ENCODE assay signal across 18 cellular contexts in the genomic region with DNA sequence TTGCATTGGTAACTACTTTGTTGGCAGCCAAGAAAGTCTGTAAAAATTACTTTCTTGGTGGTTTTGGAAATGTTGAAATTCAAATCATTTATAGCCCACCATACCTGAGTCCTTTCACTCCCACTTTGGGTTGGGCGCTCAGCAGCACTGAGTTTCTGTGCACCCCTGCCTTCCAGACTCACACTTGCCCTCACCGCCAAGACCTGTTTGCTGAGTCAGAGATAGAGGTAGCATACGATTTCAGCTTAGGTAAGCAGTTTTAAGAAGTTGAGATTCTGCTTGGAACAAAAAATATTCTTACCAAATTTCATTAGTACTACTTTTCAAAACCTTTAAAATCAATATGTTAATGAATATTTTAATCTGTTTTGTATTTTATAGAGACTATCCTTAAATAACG. TPM values are rescaled to one million over a fixed set of nuclear protein-coding genes. Genes with fewer than 3 reads are reported as not detected.
DNase-seq lines count a peak whose midpoint lies in the region; ATAC-seq, FAIRE-seq and TF ChIP-seq lines count a peak whose summit lies in the region.
"Had no signal": no experiment of that assay in that cellular context is flagged by ENCODE, and none has a peak within 500 bp of the region (broad histone marks: within the 10 kb centered on the region; RNA-seq: fewer than 3 reads in every experiment).

No MANE protein-coding gene starts in this region.

- TF ChIP-seq EP300 in HepG2 (IDR thresholded peaks at IDR 0.05; ENCODE audit: low read depth in 2 of 2, low read length in 2 of 2) (no peak), HepG2 (CRISPR knock-in tag; IDR thresholded peaks at IDR 0.05; ENCODE audit: borderline replicate concordance) (no peak)

- FAIRE-seq in HepG2 (lab: Jason Lieb, UNC), result no peak

- no peaks in the 10 kb centered on the region for H3K27me3 Mint-ChIP-seq in activated T-helper 17 cell treated with anti-CD3 and anti-CD28 coated beads, Interleukin-2, amount 50 U/mL, for 72 hours
- no peaks in the 10 kb centered on the region for H3K27me3 Mint-ChIP-seq in type B pancreatic cell
- H3K27me3 Mint-ChIP-seq in immature natural killer cell (ENCODE audit: low read depth in 3 of 3), result peaks cover 0 to 3% (median 0%) of the 10 kb centered on the region in 3 donors
- H3K27me3 Mint-ChIP-seq in CD8-positive, alpha-beta memory T cell, result no peaks in the 10 kb centered on the region

- TF ChIP-seq CTCF in HepG2 (CRISPR knock-in tag; IDR thresholded peaks at IDR 0.05), result no peak
- TF ChIP-seq CTCF in right lobe of liver (IDR thresholded peaks at IDR 0.05), result no peak
- TF ChIP-seq CTCF in type B pancreatic cell (conservative IDR thresholded peaks at IDR 0.05), result no peak

- H3K4me3 Mint-ChIP-seq in activated T-helper 17 cell treated with anti-CD3 and anti-CD28 coated beads, Interleukin-2, amount 50 U/mL, for 72 hours, result no peak overlapping the region
- H3K4me3 Mint-ChIP-seq in type B pancreatic cell (no peak overlapping the region), immature natural killer cell (no peak overlapping the region)
- no peak overlapping the region for H3K4me3 Mint-ChIP-seq in CD8-positive, alpha-beta memory T cell

- H3K27me3 ChIP-seq in HepG2 (ENCODE audit: control insufficient read depth in 1 of 2, insufficient read depth in 2 of 2, low read length in 2 of 2) (no peaks in the 10 kb centered on the region), right lobe of liver (no peaks in the 10 kb centered on the region)
- H3K27me3 ChIP-seq in CD8-positive, alpha-beta memory T cell (ENCODE audit: insufficient read depth, low read length, poor library complexity, severe bottlenecking), result no peaks in the 10 kb centered on the region
- H3K27me3 ChIP-seq: BLaER1 treated with 17β-estradiol and CSF1 and Interleukin-3, amounts not matched to agents 10 nM and 100 nM had no signal

- peak overlapping the region; percentile 78 for H3K27ac Mint-ChIP-seq in activated T-helper 17 cell treated with anti-CD3 and anti-CD28 coated beads, Interleukin-2, amount 50 U/mL, for 72 hours
- peak overlapping the region; percentile 59 for H3K27ac Mint-ChIP-seq in type B pancreatic cell
- H3K27ac Mint-ChIP-seq in immature natural killer cell, result peak overlapping the region in 1 of 6 donors; percentile 43
- H3K27ac Mint-ChIP-seq in CD8-positive, alpha-beta memory T cell, result peak overlapping the region in 3 of 8 donors; percentile 41 to 62 (median 47)

- in situ Hi-C loops in HepG2 (cut with HindIII; ENCODE audit: extremely low pct_ligation_motif_present, low pct_unique_long_range_greater_than_20kb), result no loop called here

- H3K27ac ChIP-seq in HepG2 (ENCODE audit: extremely low read length, insufficient read depth, low read length) (no peak overlapping the region), right lobe of liver (no peak overlapping the region)
- H3K27ac ChIP-seq in CD8-positive, alpha-beta memory T cell (ENCODE audit: low read depth, low read length), result no peak overlapping the region
- H3K27ac ChIP-seq: BLaER1 treated with 17β-estradiol and CSF1 and Interleukin-3, amounts not matched to agents 10 nM and 100 nM; KMS-11; PC-9; RWPE1 had no signal

- ATAC-seq in HepG2 (no peak), right lobe of liver (no peak), left lobe of liver (peak; percentile 27)
- ATAC-seq in activated T-helper 17 cell treated with anti-CD3 and anti-CD28 coated beads, Interleukin-2, amount 50 U/mL, for 72 hours (replicated peaks), result no peak

- POLR2A ChIA-PET in HepG2 (lab: Yijun Ruan, JAX), result no interaction called here
- POLR2A ChIA-PET in CD8-positive, alpha-beta memory T cell (lab: Charles Lee), result no interaction called here

- peaks cover 27% of the 10 kb centered on the region for H3K4me1 Mint-ChIP-seq in activated T-helper 17 cell treated with anti-CD3 and anti-CD28 coated beads, Interleukin-2, amount 50 U/mL, for 72 hours
- H3K4me1 Mint-ChIP-seq in type B pancreatic cell (ENCODE audit: unreplicated experiment) (no peaks in the 10 kb centered on the region), immature natural killer cell (peaks cover 23 to 47% of the 10 kb centered on the region in 2 donors)
- peaks cover 43 to 55% (median 50%) of the 10 kb centered on the region in 3 donors for H3K4me1 Mint-ChIP-seq in CD8-positive, alpha-beta memory T cell

- H3K79me2 ChIP-seq in HepG2 (ENCODE audit: insufficient read depth, low read length), result no peaks in the 10 kb centered on the region

- H3K4me2 ChIP-seq in HepG2 (ENCODE audit: low read depth, low read length), result no peak overlapping the region
- H3K4me2 ChIP-seq: BLaER1 treated with 17β-estradiol and CSF1 and Interleukin-3, amounts not matched to agents 10 nM and 100 nM; KMS-11; PC-9 had no signal

- TF ChIP-seq POLR2A in HepG2 (IDR thresholded peaks at IDR 0.05; ENCODE audit: insufficient read depth in 1 of 2, low read depth in 2 of 2, low read length in 2 of 2) (no peak), right lobe of liver (IDR thresholded peaks at IDR 0.05) (no peak)

- no peaks in the 10 kb centered on the region for H4K20me1 ChIP-seq in HepG2 (ENCODE audit: insufficient read depth, low read length)

- DNase-seq in HepG2 (ENCODE audit: low spot score) (no peak), right lobe of liver (no peak), left lobe of liver (ENCODE audit: low spot score) (no peak), type B pancreatic cell (ENCODE audit: extremely low spot score, unreplicated experiment) (no peak), DMS79 treated with DMSO at 0.1 percent for 48 hours (lab: John Stamatoyannopoulos, UW) (no peak), immature natural killer cell (no peak)
- no peak for DNase-seq in CD8-positive, alpha-beta memory T cell
- DNase-seq: GDM1, NCI-H1048, NCI-H1436, NCI-H1930, NCI-H345, NCI-H524 treated with DMSO at 0.1 percent for 48 hours, PC-9 had no signal

- H3K36me3 ChIP-seq in HepG2 (replicated peaks in 1 of 2; ENCODE audit: control insufficient read depth in 1 of 2, insufficient read depth in 2 of 2, low read length in 2 of 2), result peaks cover 6 to 51% of the 10 kb centered on the region in 2 experiments
- H3K36me3 ChIP-seq in right lobe of liver, result peaks cover 3 to 65% (median 11%) of the 10 kb centered on the region in 4 donors
- peaks cover 47% of the 10 kb centered on the region for H3K36me3 ChIP-seq in CD8-positive, alpha-beta memory T cell (ENCODE audit: insufficient read depth, low read length)

- intact Hi-C loops in HepG2 (cut with micrococcal nuclease; ENCODE audit: unreplicated experiment), result no loop called here
- intact Hi-C loops in right lobe of liver (cut with DNase I), result no loop called here

- H3K9me3 Mint-ChIP-seq in activated T-helper 17 cell treated with anti-CD3 and anti-CD28 coated beads, Interleukin-2, amount 50 U/mL, for 72 hours, result no peaks in the 10 kb centered on the region
- no peaks in the 10 kb centered on the region for H3K9me3 Mint-ChIP-seq in type B pancreatic cell
- no peaks in the 10 kb centered on the region for H3K9me3 Mint-ChIP-seq in immature natural killer cell
- no peaks in the 10 kb centered on the region for H3K9me3 Mint-ChIP-seq in CD8-positive, alpha-beta memory T cell

- no peaks in the 10 kb centered on the region for H3K4me1 ChIP-seq in HepG2 (ENCODE audit: insufficient read depth, low read length)
- peaks cover 0 to 5% (median 0%) of the 10 kb centered on the region in 4 donors for H3K4me1 ChIP-seq in right lobe of liver
- peaks cover 7% of the 10 kb centered on the region for H3K4me1 ChIP-seq in CD8-positive, alpha-beta memory T cell (ENCODE audit: insufficient read depth, low read length)
- H3K4me1 ChIP-seq: BLaER1 treated with 17β-estradiol and CSF1 and Interleukin-3, amounts not matched to agents 10 nM and 100 nM had no signal

- TF ChIP-seq RAD21 in HepG2 (CRISPR knock-in tag; IDR thresholded peaks at IDR 0.05), result no peak

- H3K4me3 ChIP-seq in HepG2 (replicated peaks in 1 of 3; ENCODE audit: insufficient read depth in 1 of 3, low read depth in 2 of 3, low read length in 3 of 3) (no peak overlapping the region), right lobe of liver (no peak overlapping the region)
- no peak overlapping the region for H3K4me3 ChIP-seq in CD8-positive, alpha-beta memory T cell (ENCODE audit: low read length)
- H3K4me3 ChIP-seq: BLaER1 treated with 17β-estradiol and CSF1 and Interleukin-3, amounts not matched to agents 10 nM and 100 nM; PC-9 had no signal

- no peak overlapping the region for H3K9ac ChIP-seq in HepG2 (ENCODE audit: insufficient read depth, low read depth, low read length)
- H3K9ac ChIP-seq: BLaER1 treated with 17β-estradiol and CSF1 and Interleukin-3, amounts not matched to agents 10 nM and 100 nM; KMS-11 had no signal

- 92% methylated on average over 4 of the region's 4 CpGs for WGBS in HepG2 (ENCODE audit: low lambda C conversion rate)
- WGBS in right lobe of liver (ENCODE audit: insufficient coverage, low coverage, low lambda C conversion rate, missing lambda C conversion rate), result 66% methylated on average over 4 of the region's 4 CpGs

- H2AFZ ChIP-seq in HepG2 (ENCODE audit: low read length), result no peak overlapping the region
- H2AFZ ChIP-seq: PC-9 had no signal

- no TSS peak for BruUV-seq in HepG2 (replicated peaks; lab: Mats Ljungman, UMichigan)

- H3K9me3 ChIP-seq in HepG2 (ENCODE audit: low read length) (no peaks in the 10 kb centered on the region), right lobe of liver (no peaks in the 10 kb centered on the region)
- no peaks in the 10 kb centered on the region for H3K9me3 ChIP-seq in CD8-positive, alpha-beta memory T cell (ENCODE audit: low read length)
- H3K9me3 ChIP-seq: BLaER1 treated with 17β-estradiol and CSF1 and Interleukin-3, amounts not matched to agents 10 nM and 100 nM had no signal

- CTCF ChIA-PET in HepG2 (lab: Yijun Ruan, JAX; ENCODE audit: low intra/inter-chr PET ratio, low total read pairs), result no interaction called here
- CTCF ChIA-PET in CD8-positive, alpha-beta memory T cell (lab: Charles Lee), result no interaction called here

- H3K36me3 Mint-ChIP-seq in activated T-helper 17 cell treated with anti-CD3 and anti-CD28 coated beads, Interleukin-2, amount 50 U/mL, for 72 hours (ENCODE audit: low read depth), result peaks cover 97% of the 10 kb centered on the region
- peaks cover 37% of the 10 kb centered on the region for H3K36me3 Mint-ChIP-seq in type B pancreatic cell
- H3K36me3 Mint-ChIP-seq in immature natural killer cell, result peaks cover 26 to 57% (median 42%) of the 10 kb centered on the region in 3 donors
- peaks cover 16 to 81% (median 31%) of the 10 kb centered on the region in 3 donors for H3K36me3 Mint-ChIP-seq in CD8-positive, alpha-beta memory T cell

RNA-seq across cellular contexts. Expression of a gene that starts 12.6 kb away (rescaled TPM):
- 20.9 and 27.6 TPM in 2 replicates for total RNA-seq in HepG2 (2016; rRNA removed; fragmentation: Illumina TruSeq; extraction: Trizol)
- total RNA-seq in HepG2 (2016; cell fraction: cytosol; rRNA removed; fragmentation: Illumina TruSeq; extraction: Trizol; ENCODE audit: low read depth), result 5.8 and 6.9 TPM in 2 replicates
- 20.3 and 27.2 TPM in 2 replicates for total RNA-seq in HepG2 (2016; cell fraction: insoluble cytoplasmic fraction; rRNA removed; fragmentation: Illumina TruSeq; extraction: Trizol)
- 9.7 and 10.4 TPM in 2 replicates for total RNA-seq in HepG2 (2016; cell fraction: membrane; rRNA removed; fragmentation: Illumina TruSeq; extraction: Trizol)
- total RNA-seq in HepG2 (2016; cell fraction: nucleus; rRNA removed; fragmentation: Illumina TruSeq; extraction: Trizol), result 18.4 and 21.3 TPM in 2 replicates
- 17.3 and 17.8 TPM in 2 replicates for polyA plus RNA-seq in HepG2 (2011; rRNA removed)
- 6.9 and 9.8 TPM in 2 replicates for polyA plus RNA-seq in HepG2 (2011; cell fraction: cytosol; rRNA removed)
- 25.9 and 34.4 TPM in 2 replicates for polyA plus RNA-seq in HepG2 (2011; cell fraction: nucleus; rRNA removed)
- 26.5 and 26.8 TPM in 2 replicates for polyA plus RNA-seq in HepG2 (2012)
- 1.7 and 2.0 TPM in 2 replicates for polyA plus RNA-seq in HepG2 (2016; cell fraction: cytosol; fragmentation: Illumina TruSeq; extraction: Trizol; ENCODE audit: low read depth)
- 26.1 and 27.7 TPM in 2 replicates for polyA plus RNA-seq in HepG2 (2016; cell fraction: insoluble cytoplasmic fraction; fragmentation: Illumina TruSeq; extraction: Trizol; ENCODE audit: low read depth)
- polyA plus RNA-seq in HepG2 (2016; cell fraction: membrane; fragmentation: Illumina TruSeq; extraction: Trizol; ENCODE audit: low read depth), result 3.9 and 4.4 TPM in 2 replicates
- polyA plus RNA-seq in HepG2 (2016; cell fraction: nucleus; fragmentation: Illumina TruSeq; extraction: Trizol; ENCODE audit: insufficient read depth, low read depth), result 40.7 and 42.0 TPM in 2 replicates
- polyA minus RNA-seq in HepG2 (2011; rRNA and poly(A)+ RNA removed; ENCODE audit: low replicate concordance), result 3.8 and 8.2 TPM in 2 replicates
- polyA minus RNA-seq in HepG2 (2011; cell fraction: cytosol; rRNA and poly(A)+ RNA removed), result 4.9 and 8.0 TPM in 2 replicates
- 19.4 and 29.7 TPM in 2 replicates for polyA minus RNA-seq in HepG2 (2011; cell fraction: nucleus; rRNA and poly(A)+ RNA removed)
- 10 to 100 TPM in 4 of 6 experiments, 1 to 10 TPM in 2; 7.3 to 15.4 (median 10.2) TPM for total RNA-seq in right lobe of liver
- total RNA-seq in activated T-helper 17 cell treated with anti-CD3 and anti-CD28 coated beads, Interleukin-2, amount 50 U/mL, for 72 hours, result 10 to 100 TPM; 34.8 to 63.5 TPM
- 9.9 TPM for total RNA-seq in left lobe of liver
- 30.5 and 32.8 TPM in 2 replicates for total RNA-seq in type B pancreatic cell (ENCODE audit: low replicate concordance)
- polyA plus RNA-seq in immature natural killer cell, result 10 to 100 TPM in 1 of 3 donors, 1 to 10 TPM in 2; 3.9 to 20.5 (median 7.2) TPM
- 10 to 100 TPM; 40.8 to 41.0 TPM for total RNA-seq in CD8-positive, alpha-beta memory T cell
- polyA plus RNA-seq in CD8-positive, alpha-beta memory T cell, result 22.4 TPM
